ENCODE assay signal across 3 cellular contexts in the genomic region with DNA sequence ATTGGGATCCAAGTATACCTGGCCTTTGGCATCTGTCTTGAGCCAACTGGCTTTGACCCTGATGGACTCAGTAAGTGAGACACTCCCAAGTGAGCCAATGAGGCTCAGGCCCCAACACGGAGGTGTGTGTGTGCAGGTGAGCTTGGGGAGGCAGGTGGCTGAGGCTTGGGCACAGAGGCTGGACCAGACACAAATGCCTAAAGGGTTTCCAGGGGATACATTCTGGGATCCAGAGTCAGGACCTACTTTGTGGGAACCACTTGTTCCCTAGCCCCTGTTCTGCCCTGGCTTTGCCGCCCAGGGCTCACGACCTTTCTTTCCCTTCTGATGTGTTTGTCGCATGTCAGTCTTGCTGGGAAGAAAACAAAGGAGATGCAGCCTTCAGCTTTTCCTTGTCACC. TPM values are rescaled to one million over a fixed set of nuclear protein-coding genes. Genes with fewer than 3 reads are reported as not detected.
"Had no signal": no experiment of that assay in that cellular context is flagged by ENCODE, and none has a peak within 500 bp of the region (broad histone marks: within the 10 kb centered on the region; RNA-seq: fewer than 3 reads in every experiment).

No MANE protein-coding gene starts in this region.

RNA-seq across cellular contexts. Expression of gene KCNJ12, which starts 34.9 kb away (rescaled TPM):
- total RNA-seq: HepG2, HFFc6 had no signal
- polyA plus RNA-seq: HepG2, IgD-negative memory B cell had no signal
